34 cellular contexts compared by ENCODE assay signal in the genomic region with DNA sequence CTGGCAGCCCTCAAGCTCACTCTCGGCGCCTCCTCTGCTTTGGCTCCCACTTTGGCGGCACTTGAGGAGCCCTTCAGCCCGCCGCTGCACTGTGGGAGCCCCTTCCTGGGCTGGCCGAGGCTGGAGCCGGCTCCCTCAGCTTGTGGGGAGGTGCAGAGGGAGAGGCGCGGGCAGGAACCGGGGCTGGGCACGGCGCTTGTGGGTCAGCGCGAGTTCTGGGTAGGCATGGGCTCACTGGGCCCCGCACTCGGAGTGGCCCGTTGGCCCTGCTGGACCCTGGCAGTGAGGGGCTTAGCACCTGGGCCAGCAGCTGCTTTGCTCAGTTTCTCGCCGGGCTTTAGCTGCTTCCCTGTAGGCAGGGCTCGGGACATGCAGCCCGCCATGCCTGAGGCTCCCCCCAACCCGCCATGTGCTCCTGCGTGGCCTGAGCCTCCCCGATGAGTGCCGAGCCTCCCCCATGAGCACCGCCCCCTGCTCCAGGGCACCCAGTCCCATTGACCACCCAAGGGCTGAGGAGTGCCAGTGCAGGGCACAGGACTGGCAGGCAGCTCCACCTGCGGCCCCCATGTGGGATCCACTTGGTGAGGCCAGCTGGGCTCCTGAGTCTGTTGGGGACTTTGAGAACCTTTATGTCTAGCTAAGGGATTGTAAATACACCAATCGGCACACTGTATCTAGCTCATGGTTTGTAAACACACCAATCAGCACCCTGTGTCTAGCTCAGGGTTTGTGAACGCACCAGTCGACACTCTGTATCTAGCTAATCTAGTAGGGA.
"Had no signal": no experiment of that assay in that cellular context is flagged by ENCODE, and none has a peak within 500 bp of the region (broad histone marks: within the 10 kb centered on the region; RNA-seq: fewer than 3 reads in every experiment).

No MANE protein-coding gene starts in this region.

- DNase-seq: Karpas-422, Kasumi-1, MG63, MM.1S, MV-4-11, NCI-H1048, NCI-H1092, NCI-H1092 treated with DMSO at 0.1 percent for 48 hours, NCI-H1105, NCI-H1105 treated with DMSO at 0.1 percent for 48 hours, NCI-H1417, NCI-H1417 treated with DMSO at 0.1 percent for 48 hours, NCI-H1436, NCI-H1436 treated with DMSO at 0.1 percent for 48 hours, NCI-H146, NCI-H1694, NCI-H1694 treated with DMSO at 0.1 percent for 48 hours, NCI-H187, NCI-H187 treated with DMSO at 0.1 percent for 48 hours, NCI-H1930, NCI-H2029, NCI-H2029 treated with DMSO at 0.1 percent for 48 hours, NCI-H2081, NCI-H2081 treated with DMSO at 0.1 percent for 48 hours, NCI-H2107, NCI-H2171, NCI-H2171 treated with DMSO at 0.1 percent for 48 hours, NCI-H2227 treated with DMSO at 0.1 percent for 48 hours, NCI-H226, NCI-H345, NCI-H446, NCI-H446 treated with DMSO at 0.1 percent for 48 hours, NCI-H510A, NCI-H510A treated with DMSO at 0.1 percent for 48 hours had no signal
